In genomic region chr10:4121531-4122380, GRCh38 we compare ENCODE assay signal across 9 cellular contexts.
A peak's percentile ranks its signal among the peaks of the same experiment; 100 is the strongest.
DNase-seq lines count a peak whose midpoint lies in the region; ATAC-seq and TF ChIP-seq lines count a peak whose summit lies in the region.
"Had no signal": no experiment of that assay in that cellular context is flagged by ENCODE, and none has a peak within 500 bp of the region (broad histone marks: within the 10 kb centered on the region; RNA-seq: fewer than 3 reads in every experiment).

No MANE protein-coding gene starts in this region.

- no peak for TF ChIP-seq CTCF in MCF 10A (IDR thresholded peaks at IDR 0.05; ENCODE audit: unreplicated experiment)
- TF ChIP-seq CTCF in ovary (IDR thresholded peaks at IDR 0.05): no peak

- intact Hi-C loops in MCF 10A (cut with micrococcal nuclease) (no loop called here), ovary (cut with DNase I) (no loop called here)

- peak; percentile 5 to 50 for DNase-seq in lung microvascular endothelial cell (ENCODE audit: low read depth in 2 of 2)
- DNase-seq in NK-92 treated with Interleukin-12 subunit alpha and Interleukin-12 subunit beta, amount 100 ng/mL, for 24 hours (lab: John Stamatoyannopoulos, UW): no peak
- DNase-seq in C1 segment of cervical spinal cord (lab: John Stamatoyannopoulos, UW): no peak
- no peak for DNase-seq in MCF 10A (ENCODE audit: unreplicated experiment)
- no peak for DNase-seq in ovary
- DNase-seq: NCI-H1092 had no signal

- 73 to 77% (median 77%) methylated on average over 14 of the region's 14 CpGs for WGBS in ovary, 3 donors

- H3K27me3 ChIP-seq in ovary: no peaks in the 10 kb centered on the region

- H3K9me3 ChIP-seq in ovary: no peaks in the 10 kb centered on the region

- TF ChIP-seq POLR2A in ovary (IDR thresholded peaks at IDR 0.05): no peak

- BruUV-seq in MCF 10A (replicated peaks; lab: Mats Ljungman, UMichigan): no TSS peak

- H3K36me3 Mint-ChIP-seq in MCF 10A (ENCODE audit: insufficient read depth, unreplicated experiment): peaks cover 7% of the 10 kb centered on the region

- H3K4me1 Mint-ChIP-seq in MCF 10A (ENCODE audit: insufficient read depth, unreplicated experiment): no peaks in the 10 kb centered on the region

- H3K27ac Mint-ChIP-seq in MCF 10A (ENCODE audit: low read depth, unreplicated experiment): no peak overlapping the region

- TF ChIP-seq EP300 in ovary (IDR thresholded peaks at IDR 0.05): no peak

- H3K27ac ChIP-seq in ovary: no peak overlapping the region

- peaks cover 8% of the 10 kb centered on the region for H3K27me3 Mint-ChIP-seq in MCF 10A (ENCODE audit: insufficient read depth, unreplicated experiment)

- CTCF ChIA-PET in MCF 10A (lab: Yijun Ruan, JAX): no interaction called here

- H3K36me3 ChIP-seq in ovary: no peaks in the 10 kb centered on the region

- ATAC-seq in GM18520 (IDR thresholded peaks at IDR 0.05; ENCODE audit: unreplicated experiment) (peak; percentile 68), GM21576 (IDR thresholded peaks at IDR 0.05; ENCODE audit: unreplicated experiment) (peak; percentile 75), HG03571 (IDR thresholded peaks at IDR 0.05; ENCODE audit: unreplicated experiment) (peak; percentile 53)

- H3K4me3 ChIP-seq in ovary: no peak overlapping the region

- no peak overlapping the region for H3K4me3 Mint-ChIP-seq in MCF 10A (ENCODE audit: unreplicated experiment)

- no peaks in the 10 kb centered on the region for H3K9me3 Mint-ChIP-seq in MCF 10A (ENCODE audit: unreplicated experiment)

- POLR2A ChIA-PET in MCF 10A (lab: Yijun Ruan, JAX): interaction anchor here (1.0 kb wide), 1 partner anchor 14 kb away, joined by 3 read pairs; no protein-coding TSS in a partner anchor

- no peaks in the 10 kb centered on the region for H3K4me1 ChIP-seq in ovary (ENCODE audit: insufficient read depth)

Comparison
In these comparisons a context has a peak if more than half of its experiments do, and no peak if none do; other contexts are left out.
1. DNase-seq: peak in lung microvascular endothelial cell (2 of 2); none in NK-92 treated with Interleukin-12 subunit alpha and Interleukin-12 subunit beta, amount 100 ng/mL, for 24 hours (single experiment), C1 segment of cervical spinal cord (0 of 14), MCF 10A (single experiment) and ovary (0 of 5).
2. Peak in every context shown above with its lines, with median percentiles within 50 percentile points of each other: ATAC-seq.